In the genomic region with DNA sequence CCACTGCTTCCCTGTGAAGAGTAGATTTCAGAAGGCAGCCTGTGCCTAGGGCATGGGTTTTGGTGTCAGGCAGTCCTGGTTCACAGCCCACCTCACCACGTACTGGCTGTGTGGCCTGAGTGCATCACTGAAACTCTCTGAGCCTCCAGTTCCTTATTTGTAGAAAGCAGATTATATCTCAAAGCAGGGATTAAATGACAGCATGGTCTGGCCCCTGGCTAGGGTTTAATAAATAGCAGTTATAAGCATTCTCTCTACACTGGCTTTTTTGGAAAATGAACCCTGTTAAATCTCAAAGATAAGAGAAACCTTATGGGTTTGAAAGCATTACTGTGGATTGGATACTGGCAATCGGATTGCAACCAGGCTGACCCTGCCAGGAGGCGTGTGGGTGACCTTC, we compare ENCODE assay signal across 22 cellular contexts. TPM values are rescaled to one million over a fixed set of nuclear protein-coding genes. Genes with fewer than 3 reads are reported as not detected.
DNase-seq lines count a peak whose midpoint lies in the region; ATAC-seq, FAIRE-seq and TF ChIP-seq lines count a peak whose summit lies in the region.
"Had no signal": no experiment of that assay in that cellular context is flagged by ENCODE, and none has a peak within 500 bp of the region (broad histone marks: within the 10 kb centered on the region; RNA-seq: fewer than 3 reads in every experiment).

No MANE protein-coding gene starts in this region.

- ATAC-seq in HepG2 (no peak), upper lobe of left lung (ENCODE audit: low FRiP score in 2 of 2) (no peak), HG03442 (IDR thresholded peaks at IDR 0.05; ENCODE audit: unreplicated experiment) (no peak)

- H3K9ac ChIP-seq in liver (ENCODE audit: low read depth in 1 of 2, low read length in 2 of 2) (no peak overlapping the region), HepG2 (ENCODE audit: insufficient read depth, low read depth, low read length) (no peak overlapping the region)

- TF ChIP-seq RAD21 in liver (IDR thresholded peaks at IDR 0.05) (no peak), HepG2 (CRISPR knock-in tag; IDR thresholded peaks at IDR 0.05) (no peak)

- intact Hi-C loops in HepG2 (cut with micrococcal nuclease; ENCODE audit: unreplicated experiment) (no loop called here), esophagus muscularis mucosa (cut with DNase I) (loop anchor here (10.0 kb wide), 1 partner anchor 205 kb away; a partner anchor contains a TSS)

- H3K27ac ChIP-seq in liver (ENCODE audit: low read depth in 1 of 2, low read length in 2 of 2): peak overlapping the region; percentile 52 to 83
- H3K27ac ChIP-seq in HepG2 (ENCODE audit: extremely low read length, insufficient read depth, low read length): no peak overlapping the region
- peak overlapping the region in 3 of 4 donors; percentile 8 to 38 (median 25) for H3K27ac ChIP-seq in esophagus muscularis mucosa (replicated peaks in 1 of 4)
- peak overlapping the region in 3 of 4 donors; percentile 22 to 53 (median 44) for H3K27ac ChIP-seq in upper lobe of left lung
- H3K27ac ChIP-seq: C4-2B, SJCRH30 had no signal

- no peaks in the 10 kb centered on the region for H4K20me1 ChIP-seq in HepG2 (ENCODE audit: insufficient read depth, low read length)

- H2AFZ ChIP-seq in HepG2 (ENCODE audit: low read length): no peak overlapping the region

- TF ChIP-seq CTCF in liver (IDR thresholded peaks at IDR 0.05; ENCODE audit: low read depth, low read length, missing input control) (no peak), HepG2 (CRISPR knock-in tag; IDR thresholded peaks at IDR 0.05) (no peak), esophagus muscularis mucosa (IDR thresholded peaks at IDR 0.05) (no peak), upper lobe of left lung (IDR thresholded peaks at IDR 0.05) (no peak)

- DNase-seq in HepG2 (ENCODE audit: low spot score): no peak
- DNase-seq in OCI-M1 (lab: John Stamatoyannopoulos, UW): peak; percentile 4
- DNase-seq in esophagus muscularis mucosa (ENCODE audit: extremely low spot score): no peak
- no peak for DNase-seq in upper lobe of left lung
- no peak for DNase-seq in NCI-H128 (lab: John Stamatoyannopoulos, UW; ENCODE audit: unreplicated experiment)
- no peak for DNase-seq in DMS53 treated with DMSO at 0.1 percent for 48 hours (lab: John Stamatoyannopoulos, UW; ENCODE audit: unreplicated experiment)
- DNase-seq: DMS 273 treated with DMSO at 0.1 percent for 48 hours; KG1; NCI-H1105; NCI-H1694 treated with DMSO at 0.1 percent for 48 hours; NCI-H2107; NCI-H226; NCI-H526; NK-92 treated with Interleukin-12 subunit alpha and Interleukin-12 subunit beta, amount 100 ng/mL, for 24 hours; SJCRH30; SW 1271 had no signal

- POLR2A ChIA-PET in HepG2 (lab: Yijun Ruan, JAX): interaction anchor here (1.3 kb wide), 1 partner anchor 21 kb away, joined by 6 read pairs; a partner anchor contains a TSS

- in situ Hi-C loops in HepG2 (cut with HindIII; ENCODE audit: extremely low pct_ligation_motif_present, low pct_unique_long_range_greater_than_20kb): no loop called here

- H3K4me3 ChIP-seq in liver (ENCODE audit: low read depth in 1 of 3, low read length in 3 of 3): no peak overlapping the region
- H3K4me3 ChIP-seq in HepG2 (replicated peaks in 1 of 3; ENCODE audit: insufficient read depth in 1 of 3, low read depth in 2 of 3, low read length in 3 of 3): no peak overlapping the region
- no peak overlapping the region for H3K4me3 ChIP-seq in esophagus muscularis mucosa
- no peak overlapping the region for H3K4me3 ChIP-seq in upper lobe of left lung
- H3K4me3 ChIP-seq: HAP-1, SJCRH30 had no signal

- no peak overlapping the region for H3K4me2 ChIP-seq in HepG2 (ENCODE audit: low read depth, low read length)

- H3K36me3 ChIP-seq in liver (ENCODE audit: control insufficient read depth in 4 of 4, insufficient read depth in 3 of 4, low read depth in 1 of 4, low read length in 3 of 4) (peaks cover 0 to 3% (median 0%) of the 10 kb centered on the region in 4 donors), HepG2 (replicated peaks in 1 of 2; ENCODE audit: control insufficient read depth in 1 of 2, insufficient read depth in 2 of 2, low read length in 2 of 2) (no peaks in the 10 kb centered on the region), esophagus muscularis mucosa (no peaks in the 10 kb centered on the region), upper lobe of left lung (no peaks in the 10 kb centered on the region)
- H3K36me3 ChIP-seq: HAP-1, SJCRH30 had no signal

- FAIRE-seq in HepG2 (lab: Jason Lieb, UNC): no peak

- 85% methylated on average over 3 of the region's 3 CpGs for WGBS in liver
- 10% methylated on average over 3 of the region's 3 CpGs for WGBS in HepG2 (ENCODE audit: low lambda C conversion rate)
- WGBS in esophagus muscularis mucosa: 97% methylated on average over 3 of the region's 3 CpGs
- 86 to 95% methylated on average over 3 of the region's 3 CpGs for WGBS in upper lobe of left lung, 2 donors

- no peaks in the 10 kb centered on the region for H3K79me2 ChIP-seq in HepG2 (ENCODE audit: insufficient read depth, low read length)

- no peaks in the 10 kb centered on the region for H3K9me3 ChIP-seq in liver (ENCODE audit: control insufficient read depth in 4 of 4, low read length in 3 of 4)
- H3K9me3 ChIP-seq in HepG2 (ENCODE audit: low read length): no peaks in the 10 kb centered on the region
- no peaks in the 10 kb centered on the region for H3K9me3 ChIP-seq in esophagus muscularis mucosa
- no peaks in the 10 kb centered on the region for H3K9me3 ChIP-seq in upper lobe of left lung
- H3K9me3 ChIP-seq: HAP-1, SJCRH30 had no signal

- BruUV-seq in HepG2 (replicated peaks; lab: Mats Ljungman, UMichigan): no TSS peak

- CTCF ChIA-PET in HepG2 (lab: Yijun Ruan, JAX; ENCODE audit: low intra/inter-chr PET ratio, low total read pairs): no interaction called here

- H3K4me1 ChIP-seq in liver (ENCODE audit: control insufficient read depth in 4 of 4, insufficient read depth in 4 of 4, low read length in 3 of 4): peaks cover 0 to 24% (median 7%) of the 10 kb centered on the region in 4 donors
- H3K4me1 ChIP-seq in HepG2 (ENCODE audit: insufficient read depth, low read length): peaks cover 51% of the 10 kb centered on the region
- peaks cover 16 to 57% (median 48%) of the 10 kb centered on the region in 4 donors for H3K4me1 ChIP-seq in esophagus muscularis mucosa
- H3K4me1 ChIP-seq in upper lobe of left lung: peaks cover 11 to 49% (median 20%) of the 10 kb centered on the region in 4 donors

- H3K27me3 ChIP-seq in liver (ENCODE audit: control insufficient read depth in 4 of 4, insufficient read depth in 4 of 4, low read length in 3 of 4): no peaks in the 10 kb centered on the region
- H3K27me3 ChIP-seq in HepG2 (ENCODE audit: control insufficient read depth in 1 of 2, insufficient read depth in 2 of 2, low read length in 2 of 2): peaks cover 6 to 67% of the 10 kb centered on the region in 2 experiments; a peak in 4 of 5 replicates
- peaks cover 0 to 23% (median 0%) of the 10 kb centered on the region in 4 donors for H3K27me3 ChIP-seq in esophagus muscularis mucosa
- H3K27me3 ChIP-seq in upper lobe of left lung: peaks cover 0 to 7% (median 1%) of the 10 kb centered on the region in 4 donors

- TF ChIP-seq EP300 in HepG2 (IDR thresholded peaks at IDR 0.05; ENCODE audit: low read depth in 2 of 2, low read length in 2 of 2) (no peak), HepG2 (CRISPR knock-in tag; IDR thresholded peaks at IDR 0.05; ENCODE audit: borderline replicate concordance) (no peak), esophagus muscularis mucosa (IDR thresholded peaks at IDR 0.05) (no peak), upper lobe of left lung (IDR thresholded peaks at IDR 0.05) (no peak)

- TF ChIP-seq POLR2A in HepG2 (IDR thresholded peaks at IDR 0.05; ENCODE audit: insufficient read depth in 1 of 2, low read depth in 2 of 2, low read length in 2 of 2) (no peak), esophagus muscularis mucosa (IDR thresholded peaks at IDR 0.05; ENCODE audit: low read depth) (no peak), upper lobe of left lung (IDR thresholded peaks at IDR 0.05) (no peak)

RNA-seq across cellular contexts. Expression of a gene that starts 2.9 kb away (rescaled TPM):
- total RNA-seq in liver (100 to 1,000 TPM in 1 of 2 donors, 10 to 100 TPM in 1; 20.4 to 159 TPM), HepG2 (2016; rRNA removed; fragmentation: Illumina TruSeq; extraction: Trizol) (4.6 and 5.5 TPM in 2 replicates), esophagus muscularis mucosa (10 to 100 TPM in 3 of 4 donors, 1 to 10 TPM in 1; 3.7 to 74.9 (median 14.9) TPM), upper lobe of left lung (100 to 1,000 TPM in 1 of 6 donors, 10 to 100 TPM in 4, 1 to 10 TPM in 1; 8.4 to 194 (median 37.0) TPM)
- polyA plus RNA-seq in liver (100 to 1,000 TPM; 229 to 343 TPM), HepG2 (2011; rRNA removed) (not detected in 2 replicates)
- 3.8 and 10.7 TPM in 2 replicates for total RNA-seq in HepG2 (2016; cell fraction: cytosol; rRNA removed; fragmentation: Illumina TruSeq; extraction: Trizol; ENCODE audit: low read depth)
- total RNA-seq in HepG2 (2016; cell fraction: insoluble cytoplasmic fraction; rRNA removed; fragmentation: Illumina TruSeq; extraction: Trizol): 4.5 and 5.2 TPM in 2 replicates
- 4.8 and 6.1 TPM in 2 replicates for total RNA-seq in HepG2 (2016; cell fraction: membrane; rRNA removed; fragmentation: Illumina TruSeq; extraction: Trizol)
- 1.6 and 1.9 TPM in 2 replicates for total RNA-seq in HepG2 (2016; cell fraction: nucleus; rRNA removed; fragmentation: Illumina TruSeq; extraction: Trizol)
- polyA plus RNA-seq in HepG2 (2011; cell fraction: cytosol; rRNA removed): 0.17 TPM in 1 of 2 replicates, not detected in the other
- polyA plus RNA-seq in HepG2 (2011; cell fraction: nucleus; rRNA removed): not detected in 2 replicates
- polyA plus RNA-seq in HepG2 (2012): not detected in 2 replicates
- polyA plus RNA-seq in HepG2 (2016; cell fraction: cytosol; fragmentation: Illumina TruSeq; extraction: Trizol; ENCODE audit: low read depth): 4.5 and 9.2 TPM in 2 replicates
- polyA plus RNA-seq in HepG2 (2016; cell fraction: insoluble cytoplasmic fraction; fragmentation: Illumina TruSeq; extraction: Trizol; ENCODE audit: low read depth): 5.1 and 5.3 TPM in 2 replicates
- 4.1 and 7.0 TPM in 2 replicates for polyA plus RNA-seq in HepG2 (2016; cell fraction: membrane; fragmentation: Illumina TruSeq; extraction: Trizol; ENCODE audit: low read depth)
- 2.3 and 3.0 TPM in 2 replicates for polyA plus RNA-seq in HepG2 (2016; cell fraction: nucleus; fragmentation: Illumina TruSeq; extraction: Trizol; ENCODE audit: insufficient read depth, low read depth)
- not detected in 2 replicates for polyA minus RNA-seq in HepG2 (2011; rRNA and poly(A)+ RNA removed; ENCODE audit: low replicate concordance)
- polyA minus RNA-seq in HepG2 (2011; cell fraction: cytosol; rRNA and poly(A)+ RNA removed): not detected in 2 replicates
- polyA minus RNA-seq in HepG2 (2011; cell fraction: nucleus; rRNA and poly(A)+ RNA removed): not detected in 2 replicates
- total RNA-seq: SJCRH30 had no signal

RNA-seq across cellular contexts. Expression of a gene that starts 4.0 kb away (rescaled TPM):
- 1,000 to 10,000 TPM in 1 of 2 donors, 100 to 1,000 TPM in 1; 206 to 1,831 TPM for total RNA-seq in liver
- polyA plus RNA-seq in liver: 1,000 to 10,000 TPM in 1 of 2 donors, 100 to 1,000 TPM in 1; 336 to 1,280 TPM
- 1,072 and 1,398 TPM in 2 replicates for total RNA-seq in HepG2 (2016; rRNA removed; fragmentation: Illumina TruSeq; extraction: Trizol)
- 449 and 580 TPM in 2 replicates for total RNA-seq in HepG2 (2016; cell fraction: cytosol; rRNA removed; fragmentation: Illumina TruSeq; extraction: Trizol; ENCODE audit: low read depth)
- total RNA-seq in HepG2 (2016; cell fraction: insoluble cytoplasmic fraction; rRNA removed; fragmentation: Illumina TruSeq; extraction: Trizol): 1,060 and 1,516 TPM in 2 replicates
- 620 and 688 TPM in 2 replicates for total RNA-seq in HepG2 (2016; cell fraction: membrane; rRNA removed; fragmentation: Illumina TruSeq; extraction: Trizol)
- total RNA-seq in HepG2 (2016; cell fraction: nucleus; rRNA removed; fragmentation: Illumina TruSeq; extraction: Trizol): 375 and 428 TPM in 2 replicates
- 65.7 and 110 TPM in 2 replicates for polyA plus RNA-seq in HepG2 (2011; rRNA removed)
- polyA plus RNA-seq in HepG2 (2011; cell fraction: cytosol; rRNA removed): 60.2 and 170 TPM in 2 replicates
- 44.6 and 58.6 TPM in 2 replicates for polyA plus RNA-seq in HepG2 (2011; cell fraction: nucleus; rRNA removed)
- polyA plus RNA-seq in HepG2 (2012): 41.0 and 60.0 TPM in 2 replicates
- 331 and 417 TPM in 2 replicates for polyA plus RNA-seq in HepG2 (2016; cell fraction: cytosol; fragmentation: Illumina TruSeq; extraction: Trizol; ENCODE audit: low read depth)
- 916 and 1,090 TPM in 2 replicates for polyA plus RNA-seq in HepG2 (2016; cell fraction: insoluble cytoplasmic fraction; fragmentation: Illumina TruSeq; extraction: Trizol; ENCODE audit: low read depth)
- polyA plus RNA-seq in HepG2 (2016; cell fraction: membrane; fragmentation: Illumina TruSeq; extraction: Trizol; ENCODE audit: low read depth): 493 and 496 TPM in 2 replicates
- 455 and 459 TPM in 2 replicates for polyA plus RNA-seq in HepG2 (2016; cell fraction: nucleus; fragmentation: Illumina TruSeq; extraction: Trizol; ENCODE audit: insufficient read depth, low read depth)
- polyA minus RNA-seq in HepG2 (2011; rRNA and poly(A)+ RNA removed; ENCODE audit: low replicate concordance): 37.7 and 61.5 TPM in 2 replicates
- polyA minus RNA-seq in HepG2 (2011; cell fraction: cytosol; rRNA and poly(A)+ RNA removed): 10.3 and 29.3 TPM in 2 replicates
- 4.0 and 4.5 TPM in 2 replicates for polyA minus RNA-seq in HepG2 (2011; cell fraction: nucleus; rRNA and poly(A)+ RNA removed)
- 100 to 1,000 TPM in 3 of 4 donors, 10 to 100 TPM in 1; 57.7 to 428 (median 146) TPM for total RNA-seq in esophagus muscularis mucosa
- total RNA-seq in upper lobe of left lung: 100 to 1,000 TPM in 5 of 6 donors, 10 to 100 TPM in 1; 72.3 to 546 (median 187) TPM
- total RNA-seq: SJCRH30 had no signal

RNA-seq across cellular contexts. Expression of a gene that starts 8.9 kb away (rescaled TPM):
- total RNA-seq in liver: 10 to 100 TPM; 10.1 to 21.9 TPM
- 100 to 1,000 TPM; 127 to 511 TPM for polyA plus RNA-seq in liver
- total RNA-seq in HepG2 (2016; rRNA removed; fragmentation: Illumina TruSeq; extraction: Trizol): 10.4 and 14.0 TPM in 2 replicates
- total RNA-seq in HepG2 (2016; cell fraction: cytosol; rRNA removed; fragmentation: Illumina TruSeq; extraction: Trizol; ENCODE audit: low read depth): 1.2 and 6.7 TPM in 2 replicates
- total RNA-seq in HepG2 (2016; cell fraction: insoluble cytoplasmic fraction; rRNA removed; fragmentation: Illumina TruSeq; extraction: Trizol): 11.0 and 11.9 TPM in 2 replicates
- total RNA-seq in HepG2 (2016; cell fraction: membrane; rRNA removed; fragmentation: Illumina TruSeq; extraction: Trizol): 3.9 and 4.7 TPM in 2 replicates
- 2.4 and 4.5 TPM in 2 replicates for total RNA-seq in HepG2 (2016; cell fraction: nucleus; rRNA removed; fragmentation: Illumina TruSeq; extraction: Trizol)
- 4.8 and 8.3 TPM in 2 replicates for polyA plus RNA-seq in HepG2 (2011; rRNA removed)
- 5.8 and 10.7 TPM in 2 replicates for polyA plus RNA-seq in HepG2 (2011; cell fraction: cytosol; rRNA removed)
- 2.9 and 3.7 TPM in 2 replicates for polyA plus RNA-seq in HepG2 (2011; cell fraction: nucleus; rRNA removed)
- polyA plus RNA-seq in HepG2 (2012): 4.1 and 6.6 TPM in 2 replicates
- polyA plus RNA-seq in HepG2 (2016; cell fraction: cytosol; fragmentation: Illumina TruSeq; extraction: Trizol; ENCODE audit: low read depth): 3.5 TPM in 2 replicates
- 12.3 and 12.6 TPM in 2 replicates for polyA plus RNA-seq in HepG2 (2016; cell fraction: insoluble cytoplasmic fraction; fragmentation: Illumina TruSeq; extraction: Trizol; ENCODE audit: low read depth)
- polyA plus RNA-seq in HepG2 (2016; cell fraction: membrane; fragmentation: Illumina TruSeq; extraction: Trizol; ENCODE audit: low read depth): 6.3 and 7.2 TPM in 2 replicates
- 10.5 and 12.1 TPM in 2 replicates for polyA plus RNA-seq in HepG2 (2016; cell fraction: nucleus; fragmentation: Illumina TruSeq; extraction: Trizol; ENCODE audit: insufficient read depth, low read depth)
- 9.5 TPM in 1 of 2 replicates, not detected in the other for polyA minus RNA-seq in HepG2 (2011; rRNA and poly(A)+ RNA removed; ENCODE audit: low replicate concordance)
- polyA minus RNA-seq in HepG2 (2011; cell fraction: cytosol; rRNA and poly(A)+ RNA removed): 2.8 TPM in 1 of 2 replicates, not detected in the other
- 1.5 TPM in 1 of 2 replicates, not detected in the other for polyA minus RNA-seq in HepG2 (2011; cell fraction: nucleus; rRNA and poly(A)+ RNA removed)
- total RNA-seq in esophagus muscularis mucosa: 100 to 1,000 TPM in 1 of 4 donors, 10 to 100 TPM in 1, 1 to 10 TPM in 1, not detected in 1; 1.7 to 371 (median 21.3) TPM
- 10 to 100 TPM in 4 of 6 donors, 1 to 10 TPM in 1, not detected in 1; 5.4 to 59.1 (median 13.4) TPM for total RNA-seq in upper lobe of left lung
- total RNA-seq: Daoy, SJCRH30 had no signal

RNA-seq across cellular contexts. Expression of a gene that starts 21.1 kb away (rescaled TPM):
- 100 to 1,000 TPM in 1 of 2 donors, 10 to 100 TPM in 1; 45.8 to 387 TPM for total RNA-seq in liver
- polyA plus RNA-seq in liver: 1,000 to 10,000 TPM; 4,079 to 5,206 TPM
- total RNA-seq in HepG2 (2016; rRNA removed; fragmentation: Illumina TruSeq; extraction: Trizol): 371 and 409 TPM in 2 replicates
- 157 and 189 TPM in 2 replicates for total RNA-seq in HepG2 (2016; cell fraction: cytosol; rRNA removed; fragmentation: Illumina TruSeq; extraction: Trizol; ENCODE audit: low read depth)
- 352 and 408 TPM in 2 replicates for total RNA-seq in HepG2 (2016; cell fraction: insoluble cytoplasmic fraction; rRNA removed; fragmentation: Illumina TruSeq; extraction: Trizol)
- 229 and 245 TPM in 2 replicates for total RNA-seq in HepG2 (2016; cell fraction: membrane; rRNA removed; fragmentation: Illumina TruSeq; extraction: Trizol)
- 163 and 193 TPM in 2 replicates for total RNA-seq in HepG2 (2016; cell fraction: nucleus; rRNA removed; fragmentation: Illumina TruSeq; extraction: Trizol)
- polyA plus RNA-seq in HepG2 (2011; rRNA removed): 115 and 135 TPM in 2 replicates
- polyA plus RNA-seq in HepG2 (2011; cell fraction: cytosol; rRNA removed): 73.7 and 154 TPM in 2 replicates
- polyA plus RNA-seq in HepG2 (2011; cell fraction: nucleus; rRNA removed): 59.7 and 92.9 TPM in 2 replicates
- polyA plus RNA-seq in HepG2 (2012): 238 and 414 TPM in 2 replicates
- polyA plus RNA-seq in HepG2 (2016; cell fraction: cytosol; fragmentation: Illumina TruSeq; extraction: Trizol; ENCODE audit: low read depth): 372 and 462 TPM in 2 replicates
- polyA plus RNA-seq in HepG2 (2016; cell fraction: insoluble cytoplasmic fraction; fragmentation: Illumina TruSeq; extraction: Trizol; ENCODE audit: low read depth): 827 and 1,007 TPM in 2 replicates
- 520 and 590 TPM in 2 replicates for polyA plus RNA-seq in HepG2 (2016; cell fraction: membrane; fragmentation: Illumina TruSeq; extraction: Trizol; ENCODE audit: low read depth)
- polyA plus RNA-seq in HepG2 (2016; cell fraction: nucleus; fragmentation: Illumina TruSeq; extraction: Trizol; ENCODE audit: insufficient read depth, low read depth): 496 and 540 TPM in 2 replicates
- polyA minus RNA-seq in HepG2 (2011; rRNA and poly(A)+ RNA removed; ENCODE audit: low replicate concordance): 32.0 and 145 TPM in 2 replicates
- polyA minus RNA-seq in HepG2 (2011; cell fraction: cytosol; rRNA and poly(A)+ RNA removed): 123 and 174 TPM in 2 replicates
- polyA minus RNA-seq in HepG2 (2011; cell fraction: nucleus; rRNA and poly(A)+ RNA removed): 12.1 and 19.8 TPM in 2 replicates
- total RNA-seq in esophagus muscularis mucosa: 100 to 1,000 TPM in 3 of 4 donors, 10 to 100 TPM in 1; 27.0 to 528 (median 116) TPM
- total RNA-seq in upper lobe of left lung: 100 to 1,000 TPM; 137 to 552 (median 338) TPM

RNA-seq across cellular contexts. Expression of a gene that starts 22.2 kb away (rescaled TPM):
- 1 to 10 TPM in 1 of 2 donors, not detected in 1; 1.5 TPM for total RNA-seq in liver
- polyA plus RNA-seq in liver: 1 to 10 TPM in 1 of 2 donors, not detected in 1; 1.2 TPM
- total RNA-seq in HepG2 (2016; rRNA removed; fragmentation: Illumina TruSeq; extraction: Trizol): 0.89 TPM in 1 of 2 replicates, not detected in the other
- not detected in 2 replicates for total RNA-seq in HepG2 (2016; cell fraction: cytosol; rRNA removed; fragmentation: Illumina TruSeq; extraction: Trizol; ENCODE audit: low read depth)
- total RNA-seq in HepG2 (2016; cell fraction: insoluble cytoplasmic fraction; rRNA removed; fragmentation: Illumina TruSeq; extraction: Trizol): 0.45 TPM in 1 of 2 replicates, not detected in the other
- not detected in 2 replicates for total RNA-seq in HepG2 (2016; cell fraction: membrane; rRNA removed; fragmentation: Illumina TruSeq; extraction: Trizol)
- total RNA-seq in HepG2 (2016; cell fraction: nucleus; rRNA removed; fragmentation: Illumina TruSeq; extraction: Trizol): not detected in 2 replicates
- not detected in 2 replicates for polyA plus RNA-seq in HepG2 (2011; rRNA removed)
- polyA plus RNA-seq in HepG2 (2011; cell fraction: cytosol; rRNA removed): not detected in 2 replicates
- not detected in 2 replicates for polyA plus RNA-seq in HepG2 (2011; cell fraction: nucleus; rRNA removed)
- polyA plus RNA-seq in HepG2 (2012): not detected in 2 replicates
- polyA plus RNA-seq in HepG2 (2016; cell fraction: cytosol; fragmentation: Illumina TruSeq; extraction: Trizol; ENCODE audit: low read depth): 1.1 TPM in 1 of 2 replicates, not detected in the other
- polyA plus RNA-seq in HepG2 (2016; cell fraction: insoluble cytoplasmic fraction; fragmentation: Illumina TruSeq; extraction: Trizol; ENCODE audit: low read depth): 1.3 TPM in 1 of 2 replicates, not detected in the other
- not detected in 2 replicates for polyA plus RNA-seq in HepG2 (2016; cell fraction: membrane; fragmentation: Illumina TruSeq; extraction: Trizol; ENCODE audit: low read depth)
- polyA plus RNA-seq in HepG2 (2016; cell fraction: nucleus; fragmentation: Illumina TruSeq; extraction: Trizol; ENCODE audit: insufficient read depth, low read depth): not detected in 2 replicates
- not detected in 2 replicates for polyA minus RNA-seq in HepG2 (2011; rRNA and poly(A)+ RNA removed; ENCODE audit: low replicate concordance)
- not detected in 2 replicates for polyA minus RNA-seq in HepG2 (2011; cell fraction: cytosol; rRNA and poly(A)+ RNA removed)
- not detected in 2 replicates for polyA minus RNA-seq in HepG2 (2011; cell fraction: nucleus; rRNA and poly(A)+ RNA removed)
- total RNA-seq in esophagus muscularis mucosa: not detected
- total RNA-seq in upper lobe of left lung: not detected
- total RNA-seq: Daoy, M059J, SJCRH30 had no signal
